Comparison of ENCODE assay signal across 15 cellular contexts in the genomic region with DNA sequence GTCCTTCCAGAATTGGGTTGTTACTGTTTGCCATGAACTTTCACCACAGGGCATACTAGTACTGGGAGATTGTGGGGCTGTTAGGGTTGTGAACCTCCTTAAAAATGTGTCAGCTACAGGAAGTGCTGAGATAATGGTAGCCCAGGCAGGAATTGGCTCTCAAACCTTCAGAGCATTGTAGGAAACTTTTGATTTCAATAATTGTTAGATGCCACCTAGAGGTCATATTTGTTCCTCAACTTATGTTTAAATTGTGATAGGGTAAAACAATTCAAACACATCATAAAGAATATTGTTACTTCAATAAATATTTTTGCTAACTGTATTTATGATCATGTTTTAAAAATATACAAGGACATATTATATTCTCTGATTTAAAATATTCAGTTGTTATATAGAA.
DNase-seq lines count a peak whose midpoint lies in the region; ATAC-seq and TF ChIP-seq lines count a peak whose summit lies in the region.
"Had no signal": no experiment of that assay in that cellular context is flagged by ENCODE, and none has a peak within 500 bp of the region (broad histone marks: within the 10 kb centered on the region; RNA-seq: fewer than 3 reads in every experiment).

No MANE protein-coding gene starts in this region.

- no peak overlapping the region for H3K4me3 ChIP-seq in Jurkat, Clone E6-1 (ENCODE audit: low read length)
- H3K4me3 ChIP-seq in RWPE2 (ENCODE audit: severe bottlenecking), result no peak overlapping the region
- no peak overlapping the region for H3K4me3 ChIP-seq in left lung
- no peak overlapping the region for H3K4me3 ChIP-seq in coronary artery
- H3K4me3 ChIP-seq: A549, gastroesophageal sphincter, ovary, suprapubic skin had no signal

- peaks cover 4% of the 10 kb centered on the region for H3K9me3 Mint-ChIP-seq in activated CD8-positive, alpha-beta T cell treated with anti-CD3 and anti-CD28 coated beads, Interleukin-2, amount 10 ng/mL, durations not matched to agents 7 days and 5 days (ENCODE audit: insufficient read depth)

- H3K36me3 Mint-ChIP-seq in activated CD8-positive, alpha-beta T cell treated with anti-CD3 and anti-CD28 coated beads, Interleukin-2, amount 10 ng/mL, durations not matched to agents 7 days and 5 days (ENCODE audit: low read depth), result no peaks in the 10 kb centered on the region

- ATAC-seq in RWPE2 (ENCODE audit: low read depth) (no peak), left lung (peak; percentile 49)
- no peak for ATAC-seq in activated CD8-positive, alpha-beta T cell treated with anti-CD3 and anti-CD28 coated beads, Interleukin-2, amount 10 ng/mL, durations not matched to agents 7 days and 5 days
- ATAC-seq: A549, gastroesophageal sphincter had no signal

- no peaks in the 10 kb centered on the region for H3K27me3 Mint-ChIP-seq in activated CD8-positive, alpha-beta T cell treated with anti-CD3 and anti-CD28 coated beads, Interleukin-2, amount 10 ng/mL, durations not matched to agents 7 days and 5 days (ENCODE audit: low read depth)

- POLR2A ChIA-PET in activated CD8-positive, alpha-beta T cell treated with anti-CD3 and anti-CD28 coated beads, Interleukin-2, amount 10 ng/mL, durations not matched to agents 7 days and 5 days (lab: Charles Lee), result no interaction called here

- H3K27ac Mint-ChIP-seq in activated CD8-positive, alpha-beta T cell treated with anti-CD3 and anti-CD28 coated beads, Interleukin-2, amount 10 ng/mL, durations not matched to agents 7 days and 5 days, result no peak overlapping the region

- H3K27me3 ChIP-seq in RWPE2 (ENCODE audit: insufficient read depth, poor library complexity, severe bottlenecking), result no peaks in the 10 kb centered on the region
- H3K27me3 ChIP-seq in left lung, result no peaks in the 10 kb centered on the region
- H3K27me3 ChIP-seq: gastroesophageal sphincter, ovary, suprapubic skin had no signal

- intact Hi-C loops in left lung (cut with DNase I), result no loop called here

- H3K4me3 Mint-ChIP-seq in activated CD8-positive, alpha-beta T cell treated with anti-CD3 and anti-CD28 coated beads, Interleukin-2, amount 10 ng/mL, durations not matched to agents 7 days and 5 days, result no peak overlapping the region

- H3K36me3 ChIP-seq in RWPE2 (ENCODE audit: low read depth), result no peaks in the 10 kb centered on the region
- no peaks in the 10 kb centered on the region for H3K36me3 ChIP-seq in left lung
- H3K36me3 ChIP-seq: gastroesophageal sphincter, ovary, suprapubic skin had no signal

- no peak overlapping the region for H3K27ac ChIP-seq in RWPE2 (ENCODE audit: poor library complexity, severe bottlenecking)
- H3K27ac ChIP-seq in left lung, result no peak overlapping the region
- H3K27ac ChIP-seq in coronary artery, result no peak overlapping the region
- H3K27ac ChIP-seq: A549, gastroesophageal sphincter, ovary, suprapubic skin had no signal

- TF ChIP-seq CTCF in RWPE2 (IDR thresholded peaks at IDR 0.05; ENCODE audit: poor library complexity, severe bottlenecking) (peak; percentile 39), left lung (IDR thresholded peaks at IDR 0.05) (peak in 1 of 2 donors; percentile 7), coronary artery (IDR thresholded peaks at IDR 0.05) (no peak)

- no peaks in the 10 kb centered on the region for H3K4me1 Mint-ChIP-seq in activated CD8-positive, alpha-beta T cell treated with anti-CD3 and anti-CD28 coated beads, Interleukin-2, amount 10 ng/mL, durations not matched to agents 7 days and 5 days (ENCODE audit: low read depth)

- H3K9me3 ChIP-seq in RWPE2 (ENCODE audit: severe bottlenecking), result no peaks in the 10 kb centered on the region
- H3K9me3 ChIP-seq in left lung, result peaks cover 0 to 9% of the 10 kb centered on the region in 2 donors
- H3K9me3 ChIP-seq: A549, ovary had no signal

- CTCF ChIA-PET in activated CD8-positive, alpha-beta T cell treated with anti-CD3 and anti-CD28 coated beads, Interleukin-2, amount 10 ng/mL, durations not matched to agents 7 days and 5 days (lab: Charles Lee), result no interaction called here

- DNase-seq in NCI-H1694 (lab: John Stamatoyannopoulos, UW), result peak; percentile 8
- DNase-seq in NCI-H1694 treated with DMSO at 0.1 percent for 48 hours (lab: John Stamatoyannopoulos, UW), result no peak
- DNase-seq in Jurkat, Clone E6-1 (ENCODE audit: low read depth, low spot score), result peak; percentile 39
- DNase-seq in RWPE2 (ENCODE audit: low spot score), result no peak
- no peak for DNase-seq in left lung
- DNase-seq in activated CD8-positive, alpha-beta T cell treated with anti-CD3 and anti-CD28 coated beads, Interleukin-2, amount 10 ng/mL, durations not matched to agents 7 days and 5 days, result no peak
- no peak for DNase-seq in coronary artery (ENCODE audit: low spot score)
- DNase-seq in activated naive CD4-positive, alpha-beta T cell treated with Interleukin-2 at 50 U/mL for 16 hours, result no peak
- DNase-seq: effector CD8-positive, alpha-beta T cell; ovary; SHP77; stimulated activated CD4-positive, alpha-beta T cell treated with anti-CD3 and anti-CD28 coated beads, Interleukin-12 subunit alpha, Interleukin-12 subunit beta, amount 100 ng/mL, for 4 hours had no signal

- H3K4me1 ChIP-seq in RWPE2 (ENCODE audit: insufficient read depth, poor library complexity, severe bottlenecking) (no peaks in the 10 kb centered on the region), left lung (no peaks in the 10 kb centered on the region)
- H3K4me1 ChIP-seq: A549, gastroesophageal sphincter, suprapubic skin had no signal

Comparison
In these comparisons a context has a peak if more than half of its experiments do, and no peak if none do; other contexts are left out.
1. DNase-seq: peak in NCI-H1694 (single experiment) and Jurkat, Clone E6-1 (single experiment); none in NCI-H1694 treated with DMSO at 0.1 percent for 48 hours (single experiment), RWPE2 (single experiment), left lung (0 of 2), activated CD8-positive, alpha-beta T cell treated with anti-CD3 and anti-CD28 coated beads, Interleukin-2, amount 10 ng/mL, durations not matched to agents 7 days and 5 days (single experiment), coronary artery (single experiment) and activated naive CD4-positive, alpha-beta T cell treated with Interleukin-2 at 50 U/mL for 16 hours (single experiment).